ENCODE assay signal across 21 cellular contexts in genomic region chr7:103317009-103317408, GRCh38. TPM values are rescaled to one million over a fixed set of nuclear protein-coding genes. Genes with fewer than 3 reads are reported as not detected.
DNase-seq lines count a peak whose midpoint lies in the region; ATAC-seq, FAIRE-seq and TF ChIP-seq lines count a peak whose summit lies in the region.
"Had no signal": no experiment of that assay in that cellular context is flagged by ENCODE, and none has a peak within 500 bp of the region (broad histone marks: within the 10 kb centered on the region; RNA-seq: fewer than 3 reads in every experiment).

No MANE protein-coding gene starts in this region.

- H3K27ac Mint-ChIP-seq in T-helper 17 cell, result peak overlapping the region; percentile 90
- H3K27ac Mint-ChIP-seq in stimulated activated effector memory CD8-positive, alpha-beta T cell treated with anti-CD3 and anti-CD28 coated beads, Interleukin-12 subunit alpha, Interleukin-12 subunit beta, amount 100 ng/mL, for 72 hours, result peak overlapping the region; percentile 41
- no peak overlapping the region for H3K27ac Mint-ChIP-seq in type B pancreatic cell
- H3K27ac Mint-ChIP-seq: CD8-positive, alpha-beta T cell had no signal

- no peak overlapping the region for H3K4me3 Mint-ChIP-seq in T-helper 17 cell
- no peak overlapping the region for H3K4me3 Mint-ChIP-seq in stimulated activated effector memory CD8-positive, alpha-beta T cell treated with anti-CD3 and anti-CD28 coated beads, Interleukin-12 subunit alpha, Interleukin-12 subunit beta, amount 100 ng/mL, for 72 hours
- H3K4me3 Mint-ChIP-seq in type B pancreatic cell, result no peak overlapping the region
- H3K4me3 Mint-ChIP-seq: CD8-positive, alpha-beta T cell had no signal

- H3K4me1 Mint-ChIP-seq in T-helper 17 cell, result peaks cover 10% of the 10 kb centered on the region
- no peaks in the 10 kb centered on the region for H3K4me1 Mint-ChIP-seq in stimulated activated effector memory CD8-positive, alpha-beta T cell treated with anti-CD3 and anti-CD28 coated beads, Interleukin-12 subunit alpha, Interleukin-12 subunit beta, amount 100 ng/mL, for 72 hours
- no peaks in the 10 kb centered on the region for H3K4me1 Mint-ChIP-seq in type B pancreatic cell (ENCODE audit: unreplicated experiment)

- peak overlapping the region; percentile 69 for H3K27ac ChIP-seq in cardiac muscle cell
- H3K27ac ChIP-seq in cingulate gyrus (ENCODE audit: low read depth, low read length), result peak overlapping the region; percentile 22
- H3K27ac ChIP-seq: brain microvascular endothelial cell, gastrocnemius medialis, PC-9, testis had no signal

- H3K27me3 ChIP-seq in cardiac muscle cell, result no peaks in the 10 kb centered on the region
- H3K27me3 ChIP-seq: brain microvascular endothelial cell, gastrocnemius medialis, testis had no signal

- no peaks in the 10 kb centered on the region for H3K27me3 Mint-ChIP-seq in T-helper 17 cell
- H3K27me3 Mint-ChIP-seq in type B pancreatic cell, result no peaks in the 10 kb centered on the region

- H3K36me3 Mint-ChIP-seq in T-helper 17 cell (ENCODE audit: low read depth) (peaks cover 10% of the 10 kb centered on the region), type B pancreatic cell (peaks cover 35% of the 10 kb centered on the region)
- H3K36me3 Mint-ChIP-seq in stimulated activated effector memory CD8-positive, alpha-beta T cell treated with anti-CD3 and anti-CD28 coated beads, Interleukin-12 subunit alpha, Interleukin-12 subunit beta, amount 100 ng/mL, for 72 hours, result peaks cover 100% of the 10 kb centered on the region

- TF ChIP-seq POLR2A in GM12892 (IDR thresholded peaks at IDR 0.05; ENCODE audit: low read depth, low read length), result no peak

- H3K4me1 ChIP-seq in cardiac muscle cell (ENCODE audit: low read depth), result peaks cover 10% of the 10 kb centered on the region
- H3K4me1 ChIP-seq: gastrocnemius medialis, testis had no signal

- ATAC-seq in left cardiac atrium, result no peak
- ATAC-seq in T-helper 17 cell, result no peak
- no peak for ATAC-seq in stimulated activated effector memory CD8-positive, alpha-beta T cell treated with anti-CD3 and anti-CD28 coated beads, Interleukin-12 subunit alpha, Interleukin-12 subunit beta, amount 100 ng/mL, for 72 hours
- no peak for ATAC-seq in activated CD4-positive, CD25-positive, alpha-beta regulatory T cell treated with anti-CD3 and anti-CD28 coated beads, Interleukin-2, amount 50 U/mL, for 24 hours
- ATAC-seq: CD8-positive, alpha-beta T cell; gastrocnemius medialis; left colon had no signal

- H3K9me3 ChIP-seq in cardiac muscle cell (ENCODE audit: low read depth), result no peaks in the 10 kb centered on the region
- no peaks in the 10 kb centered on the region for H3K9me3 ChIP-seq in T-helper 17 cell (ENCODE audit: control insufficient read depth, low read length, poor library complexity, severe bottlenecking)
- H3K9me3 ChIP-seq: gastrocnemius medialis, testis had no signal

- no peaks in the 10 kb centered on the region for H3K9me3 Mint-ChIP-seq in stimulated activated effector memory CD8-positive, alpha-beta T cell treated with anti-CD3 and anti-CD28 coated beads, Interleukin-12 subunit alpha, Interleukin-12 subunit beta, amount 100 ng/mL, for 72 hours
- H3K9me3 Mint-ChIP-seq in type B pancreatic cell, result no peaks in the 10 kb centered on the region
- H3K9me3 Mint-ChIP-seq: CD8-positive, alpha-beta T cell had no signal

- intact Hi-C loops in left cardiac atrium (cut with DNase I), result no loop called here

- peaks cover 80% of the 10 kb centered on the region for H3K36me3 ChIP-seq in cardiac muscle cell

- DNase-seq in cardiac muscle cell (ENCODE audit: low read depth in 1 of 2, low spot score in 1 of 2) (peak in 1 of 2 donors; percentile 3), left cardiac atrium (no peak), T-helper 17 cell (no peak), type B pancreatic cell (ENCODE audit: extremely low spot score, unreplicated experiment) (no peak), GM12892 (ENCODE audit: insufficient read length) (no peak)
- no peak for DNase-seq in stimulated activated effector memory CD8-positive, alpha-beta T cell treated with anti-CD3 and anti-CD28 coated beads, Interleukin-12 subunit alpha, Interleukin-12 subunit beta, amount 100 ng/mL, for 72 hours (ENCODE audit: low spot score in 2 of 2)
- DNase-seq: activated CD4-positive, CD25-positive, alpha-beta regulatory T cell; activated naive CD4-positive, alpha-beta T cell treated with anti-CD3 and anti-CD28 coated beads, Interleukin-2, amount 50 U/mL, for 16 hours; brain microvascular endothelial cell; CD8-positive, alpha-beta T cell; DMS79 treated with DMSO at 0.1 percent for 48 hours; gastrocnemius medialis; HCEC 1CT; left colon; NCI-H187; NCI-H82; PC-9; stimulated activated CD8-positive, alpha-beta memory T cell treated with anti-CD3 and anti-CD28 coated beads, Interleukin-4, amount 100 ng/mL, for 48 hours; testis had no signal

- H3K4me3 ChIP-seq in cardiac muscle cell, result no peak overlapping the region
- H3K4me3 ChIP-seq: gastrocnemius medialis, PC-9, testis had no signal

- TF ChIP-seq CTCF in cardiac muscle cell (IDR thresholded peaks at IDR 0.05; ENCODE audit: low read depth, low read length) (no peak), type B pancreatic cell (conservative IDR thresholded peaks at IDR 0.05) (no peak)

- no peak for FAIRE-seq in GM12892 (lab: Jason Lieb, UNC)

RNA-seq across cellular contexts. Expression of gene PMPCB, which starts 19.8 kb away (rescaled TPM):
- 67.4 and 76.4 TPM in 2 replicates for total RNA-seq in cardiac muscle cell
- 92.2 and 102 TPM in 2 replicates for polyA plus RNA-seq in cardiac muscle cell
- 10 to 100 TPM; 49.2 to 55.9 TPM for total RNA-seq in left cardiac atrium
- total RNA-seq in T-helper 17 cell, result 10 to 100 TPM; 73.9 to 80.8 TPM
- 70.8 and 72.0 TPM in 2 replicates for total RNA-seq in type B pancreatic cell (ENCODE audit: low replicate concordance)
- polyA plus RNA-seq in GM12892 (2012; ENCODE audit: missing spikeins), result 100 TPM

RNA-seq across cellular contexts. Expression of gene DNAJC2, which starts 27.6 kb away (rescaled TPM):
- total RNA-seq in cardiac muscle cell (9.3 and 22.7 TPM in 2 replicates), left cardiac atrium (10 to 100 TPM; 12.3 to 15.8 TPM), T-helper 17 cell (10 to 100 TPM; 56.1 to 65.3 TPM), type B pancreatic cell (ENCODE audit: low replicate concordance) (28.2 and 29.9 TPM in 2 replicates)
- 36.4 and 53.0 TPM in 2 replicates for polyA plus RNA-seq in cardiac muscle cell
- polyA plus RNA-seq in GM12892 (2012; ENCODE audit: missing spikeins), result 25.9 TPM

RNA-seq across cellular contexts. Expression of gene PSMC2, which starts 30.4 kb away (rescaled TPM):
- 75.6 and 90.6 TPM in 2 replicates for total RNA-seq in cardiac muscle cell
- polyA plus RNA-seq in cardiac muscle cell, result 112 and 156 TPM in 2 replicates
- total RNA-seq in left cardiac atrium, result 100 to 1,000 TPM; 105 to 115 TPM
- total RNA-seq in T-helper 17 cell, result 10 to 100 TPM; 77.4 to 91.1 TPM
- 108 and 109 TPM in 2 replicates for total RNA-seq in type B pancreatic cell (ENCODE audit: low replicate concordance)
- polyA plus RNA-seq in GM12892 (2012; ENCODE audit: missing spikeins), result 147 TPM
